25 cellular contexts compared by ENCODE assay signal in genomic region chr6:53579338-53579737, GRCh38. TPM values are rescaled to one million over a fixed set of nuclear protein-coding genes. Genes with fewer than 3 reads are reported as not detected.
A peak's percentile ranks its signal among the peaks of the same experiment; 100 is the strongest.
DNase-seq lines count a peak whose midpoint lies in the region; ATAC-seq, FAIRE-seq and TF ChIP-seq lines count a peak whose summit lies in the region.
"Had no signal": no experiment of that assay in that cellular context is flagged by ENCODE, and none has a peak within 500 bp of the region (broad histone marks: within the 10 kb centered on the region; RNA-seq: fewer than 3 reads in every experiment).

No MANE protein-coding gene starts in this region.

- in situ Hi-C loops in K562 (cut with MboI) = no loop called here

- H3K27ac ChIP-seq in K562 (ENCODE audit: extremely low read depth, low read depth, low read length) (no peak overlapping the region), OCI-LY7 (ENCODE audit: low read depth, low read length, poor library complexity, severe bottlenecking) (no peak overlapping the region)
- H3K27ac ChIP-seq: brain microvascular endothelial cell, GM23248, pancreas, sigmoid colon, SK-N-MC had no signal

- no peak overlapping the region for H3K9ac ChIP-seq in K562 (ENCODE audit: insufficient read depth in 1 of 2, low read depth in 2 of 2, low read length in 2 of 2)
- H3K9ac ChIP-seq: GM23248 had no signal

- POLR2A ChIA-PET in K562 (lab: Yijun Ruan, JAX) = interaction anchor here (1.1 kb wide), 1 partner anchor 8 kb away, joined by 4 read pairs; no protein-coding TSS in a partner anchor
- POLR2A ChIA-PET in OCI-LY7 (lab: Charles Lee) = interaction anchor here (0.6 kb wide), 1 partner anchor 42 kb away, joined by 3 read pairs; no protein-coding TSS in a partner anchor

- no peak for DNase-seq in activated CD4-positive, CD25-positive, alpha-beta regulatory T cell treated with anti-CD3 and anti-CD28 coated beads, Interleukin-2, amount 50 U/mL, for 72 hours
- peak; percentile 15 for DNase-seq in EH (ENCODE audit: low read depth)
- no peak for DNase-seq in K562 (ENCODE audit: extremely low read depth in 1 of 4, low spot score in 3 of 4)
- DNase-seq in stimulated activated CD4-positive, alpha-beta T cell treated with anti-CD3 and anti-CD28 coated beads, Interleukin-4, amount 100 ng/mL, for 1 hour = peak; percentile 11
- no peak for DNase-seq in OCI-LY7 (ENCODE audit: low spot score)
- no peak for DNase-seq in LoVo (ENCODE audit: low spot score)
- DNase-seq: 8988T; activated CD8-positive, alpha-beta memory T cell treated with anti-CD3 and anti-CD28 coated beads, Interleukin-2, amount 50 U/mL, for 48 hours; AML-193; brain microvascular endothelial cell; DMS79; GM23248; naive B cell; NCI-H1417 treated with DMSO at 0.1 percent for 48 hours; NCI-H2107; NCI-H510A; pancreas; RPMI8226; sigmoid colon had no signal

- no peak for TF ChIP-seq EP300 in K562 (IDR thresholded peaks at IDR 0.05; ENCODE audit: low read length)

- H2AFZ ChIP-seq in K562 (ENCODE audit: low read depth, low read length) (no peak overlapping the region), OCI-LY7 (ENCODE audit: low read length) (no peak overlapping the region)
- H2AFZ ChIP-seq: GM23248 had no signal

- no peaks in the 10 kb centered on the region for H3K36me3 ChIP-seq in K562 (ENCODE audit: control insufficient read depth, insufficient read depth, low read length)
- H3K36me3 ChIP-seq in OCI-LY7 (ENCODE audit: insufficient read depth, low read length) = no peaks in the 10 kb centered on the region
- H3K36me3 ChIP-seq: brain microvascular endothelial cell, pancreas, sigmoid colon had no signal

- H3K9me2 ChIP-seq in OCI-LY7 (ENCODE audit: insufficient read depth, low read length) = no peaks in the 10 kb centered on the region

- no peaks in the 10 kb centered on the region for H3K9me1 ChIP-seq in K562 (ENCODE audit: control insufficient read depth, insufficient read depth, low read length)

- CTCF ChIA-PET in K562 (lab: Yijun Ruan, JAX; ENCODE audit: low intra/inter-chr PET ratio) = no interaction called here
- CTCF ChIA-PET in OCI-LY7 (lab: Charles Lee; ENCODE audit: unreplicated experiment) = no interaction called here

- H4K20me1 ChIP-seq in K562 (replicated peaks; ENCODE audit: control insufficient read depth, insufficient read depth, low read length) (no peaks in the 10 kb centered on the region), OCI-LY7 (ENCODE audit: insufficient read depth, low read length) (no peaks in the 10 kb centered on the region)

- H3K4me2 ChIP-seq in K562 (ENCODE audit: insufficient read depth, low read length) = no peak overlapping the region
- H3K4me2 ChIP-seq in OCI-LY7 (ENCODE audit: low read length) = no peak overlapping the region

- no peak for TF ChIP-seq RAD21 in K562 (CRISPR knock-in tag; conservative IDR thresholded peaks at IDR 0.05 in 1 of 2, IDR thresholded peaks at IDR 0.05 in 1 of 2)

- no peak for TF ChIP-seq CTCF in K562 (IDR thresholded peaks at IDR 0.05 in 2 of 3, conservative IDR thresholded peaks at IDR 0.05 in 1 of 3; ENCODE audit: insufficient read depth in 2 of 3, low read depth in 1 of 3, low read length in 3 of 3)
- TF ChIP-seq CTCF in OCI-LY7 (conservative IDR thresholded peaks at IDR 0.05; ENCODE audit: low read length) = no peak

- BruUV-seq in K562 (replicated peaks; lab: Mats Ljungman, UMichigan) (no TSS peak), OCI-LY7 (replicated peaks; lab: Mats Ljungman, UMichigan) (no TSS peak)

- H3K79me2 ChIP-seq in K562 (ENCODE audit: control insufficient read depth, insufficient read depth, low read length) (no peaks in the 10 kb centered on the region), OCI-LY7 (ENCODE audit: insufficient read depth, low read depth, low read length) (no peaks in the 10 kb centered on the region)

- peak; percentile 92 to 93 for ATAC-seq in activated CD4-positive, CD25-positive, alpha-beta regulatory T cell treated with anti-CD3 and anti-CD28 coated beads, Interleukin-2, amount 50 U/mL, for 24 hours
- ATAC-seq in K562 (no peak), GM18909 (IDR thresholded peaks at IDR 0.05; ENCODE audit: poor library complexity, unreplicated experiment) (no peak)
- ATAC-seq: pancreas had no signal

- FAIRE-seq in K562 (lab: Jason Lieb, UNC) = no peak
- FAIRE-seq: colon, GM12892, GM19239, pancreas had no signal

- H3K4me3 ChIP-seq in K562 = no peak overlapping the region
- no peak overlapping the region for H3K4me3 ChIP-seq in OCI-LY7 (ENCODE audit: low read depth, low read length, poor library complexity, severe bottlenecking)
- H3K4me3 ChIP-seq: GM23248, pancreas, sigmoid colon, SK-N-MC had no signal

- peaks cover 0 to 5% of the 10 kb centered on the region in 2 experiments; a peak in 1 of 5 replicates for H3K27me3 ChIP-seq in K562 (ENCODE audit: control insufficient read depth in 2 of 2, insufficient read depth in 2 of 2, low read length in 2 of 2)
- H3K27me3 ChIP-seq: brain microvascular endothelial cell, pancreas, sigmoid colon had no signal

- intact Hi-C loops in K562 (cut with micrococcal nuclease) = no loop called here
- intact Hi-C loops in OCI-LY7 (cut with micrococcal nuclease; ENCODE audit: unreplicated experiment) = no loop called here

- H3K4me1 ChIP-seq in K562 (replicated peaks in 1 of 2; ENCODE audit: control insufficient read depth in 2 of 2, insufficient read depth in 2 of 2, low read length in 2 of 2) = no peaks in the 10 kb centered on the region
- no peaks in the 10 kb centered on the region for H3K4me1 ChIP-seq in OCI-LY7 (ENCODE audit: insufficient read depth, low read length, poor library complexity, severe bottlenecking)

- 15% methylated on average over 5 of the region's 5 CpGs for WGBS in K562 (ENCODE audit: insufficient coverage, low coverage, missing lambda C conversion rate)

- H3K9me3 ChIP-seq in K562 (replicated peaks; ENCODE audit: control insufficient read depth, insufficient read depth, low read depth, low read length) (no peaks in the 10 kb centered on the region), OCI-LY7 (ENCODE audit: low read length) (no peaks in the 10 kb centered on the region)
- H3K9me3 ChIP-seq: pancreas, sigmoid colon had no signal

- TF ChIP-seq POLR2A in K562 (conservative IDR thresholded peaks at IDR 0.05) = no peak

TF ChIP-seq in K562, 482 proteins besides CTCF, POLR2A, EP300 and RAD21:
- peak; percentile 69; the same call in 1 of the 2 replicates for TF ChIP-seq ZNF766 (CRISPR knock-in tag; conservative IDR thresholded peaks at IDR 0.05)
- no peak for TF ChIP-seq CAMTA2 (CRISPR knock-in tag; conservative IDR thresholded peaks at IDR 0.05)

RNA-seq across cellular contexts. Expression of gene GCLC, which starts 34.4 kb away (rescaled TPM):
- total RNA-seq in K562 (2011; cell fraction: chromatin; rRNA removed; ENCODE audit: low replicate concordance) = 8.9 and 27.4 TPM in 2 replicates
- total RNA-seq in K562 (2011; cell fraction: nucleolus; rRNA removed) = 6.2 and 7.4 TPM in 2 replicates
- 9.5 and 22.1 TPM in 2 replicates for total RNA-seq in K562 (2011; cell fraction: nucleoplasm; rRNA removed)
- total RNA-seq in K562 (2014; rRNA removed) (7.0 and 9.3 TPM in 2 replicates), K562 (2014; rRNA removed; fragmentation: Illumina TruSeq; extraction: Trizol) (13.3 and 13.8 TPM in 2 replicates), K562 (2015; rRNA removed; fragmentation: Illumina TruSeq; extraction: Trizol) (11.5 and 12.1 TPM in 2 replicates), K562 (2021) (13.9 and 15.1 TPM in 2 replicates), OCI-LY7 (2022) (27.8 and 30.4 TPM in 2 replicates)
- polyA plus RNA-seq in K562 (2011; rRNA removed) (9.1 and 9.4 TPM in 2 replicates), K562 (2014; fragmentation: Illumina TruSeq; extraction: Trizol) (13.5 and 20.0 TPM in 2 replicates), K562 (2014; fragmentation: Nextera tagmentation; extraction: Ambion mirVana) (1 to 10 TPM; 3.9 to 5.1 TPM), K562 (2014; rRNA removed) (4.8 and 9.4 TPM in 2 replicates)
- 3.2 and 6.5 TPM in 2 replicates for polyA plus RNA-seq in K562 (2011; cell fraction: cytosol; rRNA removed)
- polyA plus RNA-seq in K562 (2011; cell fraction: nucleus; rRNA removed) = 8.8 and 15.1 TPM in 2 replicates
- 8.9 and 14.6 TPM in 2 replicates for polyA plus RNA-seq in K562 (2012)
- 20.4 and 25.0 TPM in 2 replicates for polyA minus RNA-seq in K562 (2011; rRNA and poly(A)+ RNA removed)
- polyA minus RNA-seq in K562 (2011; cell fraction: cytosol; rRNA and poly(A)+ RNA removed) = 5.5 and 13.0 TPM in 2 replicates
- 5.1 and 13.1 TPM in 2 replicates for polyA minus RNA-seq in K562 (2011; cell fraction: nucleus; rRNA and poly(A)+ RNA removed)
- total RNA-seq in OCI-LY7 (2014; rRNA removed; shearing (Covaris generic)) = 14.3 and 16.7 TPM in 2 replicates

Comparison
In these comparisons a context has a peak if more than half of its experiments do, and no peak if none do; other contexts are left out.
1. ATAC-seq: peak in activated CD4-positive, CD25-positive, alpha-beta regulatory T cell treated with anti-CD3 and anti-CD28 coated beads, Interleukin-2, amount 50 U/mL, for 24 hours (2 of 2); none in K562 (single experiment) and GM18909 (single experiment).
2. DNase-seq: peak in EH (single experiment) and stimulated activated CD4-positive, alpha-beta T cell treated with anti-CD3 and anti-CD28 coated beads, Interleukin-4, amount 100 ng/mL, for 1 hour (single experiment); none in activated CD4-positive, CD25-positive, alpha-beta regulatory T cell treated with anti-CD3 and anti-CD28 coated beads, Interleukin-2, amount 50 U/mL, for 72 hours (single experiment), K562 (0 of 4), OCI-LY7 (single experiment) and LoVo (single experiment).